Comparison of ENCODE assay signal across 18 cellular contexts in genomic region chr13:39938591-39938990, GRCh38.
A peak's percentile ranks its signal among the peaks of the same experiment; 100 is the strongest.
DNase-seq lines count a peak whose midpoint lies in the region; ATAC-seq and TF ChIP-seq lines count a peak whose summit lies in the region.
"Had no signal": no experiment of that assay in that cellular context is flagged by ENCODE, and none has a peak within 500 bp of the region (broad histone marks: within the 10 kb centered on the region; RNA-seq: fewer than 3 reads in every experiment).

No MANE protein-coding gene starts in this region.

- H3K27ac ChIP-seq in SK-N-MC (peak overlapping the region; percentile 53), foreskin keratinocyte (no peak overlapping the region)
- H3K27ac ChIP-seq: BLaER1, C4-2B had no signal

- no peaks in the 10 kb centered on the region for H3K9me3 ChIP-seq in SK-N-MC (ENCODE audit: low read depth, low read length)
- H3K9me3 ChIP-seq: BLaER1, Caco-2 had no signal

- no peaks in the 10 kb centered on the region for H3K27me3 ChIP-seq in foreskin keratinocyte
- H3K27me3 ChIP-seq: BLaER1 had no signal

- no peak overlapping the region for H3K4me3 Mint-ChIP-seq in mesothelial cell of epicardium
- H3K4me3 Mint-ChIP-seq: B cell; CD4-positive, CD25-positive, alpha-beta regulatory T cell; CD8-positive, alpha-beta T cell had no signal

- ATAC-seq in foreskin keratinocyte, result no peak
- ATAC-seq: CD8-positive, alpha-beta T cell had no signal

- no peaks in the 10 kb centered on the region for H3K36me3 Mint-ChIP-seq in mesothelial cell of epicardium
- H3K36me3 Mint-ChIP-seq: CD4-positive, CD25-positive, alpha-beta regulatory T cell; CD8-positive, alpha-beta T cell had no signal

- H3K27me3 Mint-ChIP-seq in mesothelial cell of epicardium (ENCODE audit: low read depth), result no peaks in the 10 kb centered on the region
- H3K27me3 Mint-ChIP-seq: CD4-positive, CD25-positive, alpha-beta regulatory T cell had no signal

- H3K4me3 ChIP-seq in SK-N-MC (peak overlapping the region; percentile 9; the same call in 1 of the 2 replicates), fibroblast of mammary gland (ENCODE audit: control insufficient read depth, low read depth, low read length) (no peak overlapping the region)
- H3K4me3 ChIP-seq: BLaER1 had no signal

- no peaks in the 10 kb centered on the region for H3K4me1 ChIP-seq in foreskin keratinocyte
- H3K4me1 ChIP-seq: BLaER1, Caco-2 had no signal

- peak overlapping the region; percentile 19 for H3K27ac Mint-ChIP-seq in mesothelial cell of epicardium
- H3K27ac Mint-ChIP-seq: B cell; CD4-positive, CD25-positive, alpha-beta regulatory T cell; CD8-positive, alpha-beta T cell had no signal

- no peaks in the 10 kb centered on the region for H3K9me3 Mint-ChIP-seq in mesothelial cell of epicardium
- H3K9me3 Mint-ChIP-seq: CD4-positive, CD25-positive, alpha-beta regulatory T cell; CD8-positive, alpha-beta T cell had no signal

- TF ChIP-seq CTCF in fibroblast of mammary gland (conservative IDR thresholded peaks at IDR 0.05; ENCODE audit: control insufficient read depth, insufficient read depth, low read depth, low read length) (no peak), mesothelial cell of epicardium (IDR thresholded peaks at IDR 0.05; ENCODE audit: unreplicated experiment) (no peak), foreskin keratinocyte (conservative IDR thresholded peaks at IDR 0.05) (no peak)

- no peak overlapping the region for H3K9ac ChIP-seq in SK-N-MC (ENCODE audit: insufficient read length)
- H3K9ac ChIP-seq: BLaER1 had no signal

- DNase-seq in RPMI7951 (ENCODE audit: low read depth) (peak; percentile 8), SK-N-MC (ENCODE audit: low read depth, low spot score) (no peak), fibroblast of mammary gland (ENCODE audit: low read depth) (peak; percentile 22), mesothelial cell of epicardium (ENCODE audit: low spot score in 2 of 2, unreplicated experiment in 2 of 2) (no peak), foreskin keratinocyte (no peak), NCI-H82 (lab: John Stamatoyannopoulos, UW) (no peak), amygdala (lab: John Stamatoyannopoulos, UW) (no peak), NK-92 (lab: John Stamatoyannopoulos, UW; ENCODE audit: unreplicated experiment) (no peak)
- DNase-seq: Caco-2; CD4-positive, CD25-positive, alpha-beta regulatory T cell; CD8-positive, alpha-beta T cell; DMS153; DND-41; H7; HCEC 1CT had no signal

- H3K36me3 ChIP-seq in SK-N-MC (ENCODE audit: insufficient read depth, low read length), result no peaks in the 10 kb centered on the region
- H3K36me3 ChIP-seq: BLaER1 had no signal

- H3K4me1 Mint-ChIP-seq in mesothelial cell of epicardium, result peaks cover 23% of the 10 kb centered on the region

Comparison
In these comparisons a context has a peak if more than half of its experiments do, and no peak if none do; other contexts are left out.
1. DNase-seq: peak in RPMI7951 (single experiment) and fibroblast of mammary gland (single experiment); none in SK-N-MC (single experiment), mesothelial cell of epicardium (0 of 2), foreskin keratinocyte (0 of 2), NCI-H82 (single experiment), amygdala (0 of 56) and NK-92 (single experiment).